In the genomic region with DNA sequence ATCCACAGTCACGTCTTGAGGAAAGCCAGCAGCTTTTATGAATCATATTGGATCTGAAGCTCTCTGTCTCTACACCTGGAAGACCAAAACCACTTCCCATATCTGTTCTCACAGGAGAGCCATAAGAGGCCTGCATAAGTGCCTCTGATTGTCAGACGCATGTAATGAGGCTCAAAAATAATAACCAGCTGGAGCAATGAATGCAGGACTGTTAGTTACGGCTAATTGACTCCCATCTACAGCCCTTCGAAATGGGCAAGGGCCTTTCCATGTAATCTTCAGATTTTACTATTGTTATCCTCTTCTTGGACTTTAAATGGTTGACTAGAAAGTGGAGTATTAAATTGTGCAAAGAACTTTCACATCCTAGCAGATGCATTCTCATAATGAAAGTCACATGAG, we compare ENCODE assay signal across 18 cellular contexts. TPM values are rescaled to one million over a fixed set of nuclear protein-coding genes. Genes with fewer than 3 reads are reported as not detected.
DNase-seq lines count a peak whose midpoint lies in the region; ATAC-seq, FAIRE-seq and TF ChIP-seq lines count a peak whose summit lies in the region.
"Had no signal": no experiment of that assay in that cellular context is flagged by ENCODE, and none has a peak within 500 bp of the region (broad histone marks: within the 10 kb centered on the region; RNA-seq: fewer than 3 reads in every experiment).

No MANE protein-coding gene starts in this region.

- DNase-seq in DMS114 treated with DMSO at 0.1 percent for 48 hours (lab: John Stamatoyannopoulos, UW; ENCODE audit: unreplicated experiment) (peak; percentile 53), NCI-H187 (lab: John Stamatoyannopoulos, UW) (peak; percentile 94 to 96), NCI-H69 (lab: John Stamatoyannopoulos, UW) (peak; percentile 98), kidney (no peak), HK-2 (ENCODE audit: unreplicated experiment) (no peak)
- DNase-seq: activated CD8-positive, alpha-beta memory T cell treated with anti-CD3 and anti-CD28 coated beads, Interleukin-2, amount 10 ng/mL, durations not matched to agents 7 days and 5 days; activated naive CD4-positive, alpha-beta T cell treated with anti-CD3 and anti-CD28 coated beads for 36 hours; Karpas-422; kidney glomerular epithelial cell; stimulated activated CD8-positive, alpha-beta memory T cell treated with anti-CD3 and anti-CD28 coated beads, Interleukin-4, amount 100 ng/mL, for 48 hours; upper lobe of right lung had no signal

- H3K9me3 ChIP-seq in mucosa of rectum (ENCODE audit: control insufficient read depth in 2 of 2, low read length in 2 of 2) (no peaks in the 10 kb centered on the region), gastroesophageal sphincter (no peaks in the 10 kb centered on the region), kidney (ENCODE audit: control insufficient read depth in 1 of 2, low read length in 2 of 2) (no peaks in the 10 kb centered on the region)
- H3K9me3 ChIP-seq: upper lobe of right lung had no signal

- no peak for TF ChIP-seq EP300 in gastroesophageal sphincter (IDR thresholded peaks at IDR 0.05)

- H3K4me1 ChIP-seq in mucosa of rectum (ENCODE audit: control insufficient read depth in 2 of 2, insufficient read depth in 2 of 2, low read length in 2 of 2) (peaks cover 24 to 32% of the 10 kb centered on the region in 2 donors), gastroesophageal sphincter (peaks cover 0 to 13% (median 0%) of the 10 kb centered on the region in 3 donors), kidney (ENCODE audit: control insufficient read depth in 1 of 2, insufficient read depth in 1 of 2, low read depth in 1 of 2, low read length in 2 of 2) (peaks cover 0 to 2% of the 10 kb centered on the region in 2 donors)

- intact Hi-C loops in kidney (cut with DNase I), result no loop called here

- TF ChIP-seq POLR2A in gastroesophageal sphincter (IDR thresholded peaks at IDR 0.05), result no peak

- H3K4me3 ChIP-seq in mucosa of rectum (ENCODE audit: low read length in 2 of 2) (no peak overlapping the region), gastroesophageal sphincter (no peak overlapping the region), kidney (ENCODE audit: low read length in 2 of 2) (no peak overlapping the region)
- H3K4me3 ChIP-seq: cardiac muscle cell, GM23338, upper lobe of right lung had no signal

- H3K36me3 ChIP-seq in mucosa of rectum (ENCODE audit: control insufficient read depth in 2 of 2, insufficient read depth in 2 of 2, low read length in 2 of 2) (no peaks in the 10 kb centered on the region), gastroesophageal sphincter (no peaks in the 10 kb centered on the region), kidney (ENCODE audit: control insufficient read depth in 1 of 2, insufficient read depth in 2 of 2, low read length in 2 of 2) (no peaks in the 10 kb centered on the region)
- H3K36me3 ChIP-seq: cardiac muscle cell, upper lobe of right lung had no signal

- no peak for FAIRE-seq in kidney (lab: Jason Lieb, UNC)
- FAIRE-seq: endometrium had no signal

- H3K27ac ChIP-seq in mucosa of rectum (ENCODE audit: low read depth in 2 of 2, low read length in 2 of 2) (peak overlapping the region; percentile 31 to 39), gastroesophageal sphincter (no peak overlapping the region), kidney (ENCODE audit: low read depth in 2 of 2, low read length in 2 of 2) (no peak overlapping the region)
- H3K27ac ChIP-seq: cardiac muscle cell, upper lobe of right lung had no signal

- H3K9ac ChIP-seq in mucosa of rectum (ENCODE audit: low read depth in 1 of 2, low read length in 2 of 2) (no peak overlapping the region), kidney (ENCODE audit: low read length in 2 of 2) (no peak overlapping the region)

- no peak for TF ChIP-seq CTCF in gastroesophageal sphincter (IDR thresholded peaks at IDR 0.05)
- no peak for TF ChIP-seq CTCF in kidney (IDR thresholded peaks at IDR 0.05; ENCODE audit: borderline replicate concordance, extremely low read depth, insufficient read depth)

- ATAC-seq in gastroesophageal sphincter (no peak), GM18873 (IDR thresholded peaks at IDR 0.05; ENCODE audit: low FRiP score, unreplicated experiment) (no peak)
- ATAC-seq: activated CD8-positive, alpha-beta memory T cell treated with anti-CD3 and anti-CD28 coated beads, Interleukin-2, amount 10 ng/mL, durations not matched to agents 7 days and 5 days; GM23338; SK-N-SH treated with all-trans-retinoic acid at 6 μM for 48 hours; upper lobe of right lung had no signal

- WGBS in gastroesophageal sphincter (ENCODE audit: low coverage in 1 of 2), 2 donors, result 91 to 100% methylated on average over 4 of the region's 4 CpGs

- H3K27me3 ChIP-seq in mucosa of rectum (ENCODE audit: control insufficient read depth in 2 of 2, insufficient read depth in 2 of 2, low read length in 2 of 2) (no peaks in the 10 kb centered on the region), gastroesophageal sphincter (no peaks in the 10 kb centered on the region)
- H3K27me3 ChIP-seq: cardiac muscle cell, upper lobe of right lung had no signal

RNA-seq across cellular contexts. Expression of gene SEMA3C, which starts 4.4 kb away (rescaled TPM):
- 100 to 1,000 TPM; 115 to 189 (median 160) TPM for total RNA-seq in gastroesophageal sphincter
- 17.2 TPM for total RNA-seq in kidney
- 3.9 TPM for polyA plus RNA-seq in kidney (ENCODE audit: insufficient read depth, low read depth, low replicate concordance)
- total RNA-seq: activated CD8-positive, alpha-beta memory T cell treated with anti-CD3 and anti-CD28 coated beads, Interleukin-2, amount 10 ng/mL, durations not matched to agents 7 days and 5 days; activated naive CD4-positive, alpha-beta T cell treated with anti-CD3 and anti-CD28 coated beads for 36 hours had no signal

Comparison
In these comparisons a context has a peak if more than half of its experiments do, and no peak if none do; other contexts are left out.
1. DNase-seq: peak in DMS114 treated with DMSO at 0.1 percent for 48 hours (single experiment), NCI-H187 (2 of 2) and NCI-H69 (single experiment); none in kidney (single experiment) and HK-2 (single experiment).
2. H3K27ac ChIP-seq: peak in mucosa of rectum (2 of 2); none in gastroesophageal sphincter (0 of 4) and kidney (0 of 2).